9 cellular contexts compared by ENCODE assay signal in the genomic region with DNA sequence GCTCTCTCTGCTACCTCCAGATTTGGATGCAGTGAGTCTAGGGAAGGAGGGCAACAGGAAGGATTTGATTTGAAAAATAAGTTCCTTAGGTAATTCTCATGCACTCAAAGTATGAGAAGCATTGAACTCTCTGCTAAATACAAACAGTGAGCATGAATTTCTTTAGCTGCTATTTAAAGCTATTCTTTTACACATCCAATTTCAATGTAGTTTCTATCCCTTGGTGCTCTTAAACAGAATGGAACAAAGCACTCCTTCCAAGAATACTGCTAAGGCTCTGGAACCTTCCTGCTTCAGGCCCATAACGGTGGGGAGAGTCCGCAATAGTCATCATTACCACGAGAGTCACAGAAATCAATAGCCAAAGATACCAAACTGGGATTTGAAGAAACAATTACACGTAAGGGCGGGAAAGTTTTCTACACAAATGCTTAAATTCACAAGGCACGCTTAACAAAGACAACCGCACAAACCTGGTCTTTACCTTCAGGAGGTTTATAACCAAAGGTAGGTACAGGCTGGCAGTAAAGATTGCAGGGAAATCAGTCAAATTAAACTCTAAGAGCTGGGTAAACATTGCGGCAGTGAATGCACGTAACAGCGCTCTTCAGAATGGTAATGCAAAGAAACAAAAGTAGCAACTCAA.
DNase-seq lines count a peak whose midpoint lies in the region; ATAC-seq and TF ChIP-seq lines count a peak whose summit lies in the region.
"Had no signal": no experiment of that assay in that cellular context is flagged by ENCODE, and none has a peak within 500 bp of the region (broad histone marks: within the 10 kb centered on the region; RNA-seq: fewer than 3 reads in every experiment).

No MANE protein-coding gene starts in this region.

- ATAC-seq in GM23338 (no peak), body of pancreas (no peak), GM21529 (IDR thresholded peaks at IDR 0.05; ENCODE audit: unreplicated experiment) (no peak), HG03139 (IDR thresholded peaks at IDR 0.05; ENCODE audit: unreplicated experiment) (no peak), HG02884 (IDR thresholded peaks at IDR 0.05; ENCODE audit: unreplicated experiment) (no peak), HG03457 (IDR thresholded peaks at IDR 0.05; ENCODE audit: unreplicated experiment) (no peak)

- H3K4me1 ChIP-seq in ACC112 (ENCODE audit: control insufficient read depth, insufficient read depth, low read length, unreplicated experiment) (peaks cover 27% of the 10 kb centered on the region), GM23338 (ENCODE audit: insufficient read depth) (peaks cover 32% of the 10 kb centered on the region), body of pancreas (peaks cover 46% of the 10 kb centered on the region), muscle layer of duodenum (ENCODE audit: control insufficient read depth in 1 of 2, insufficient read depth in 2 of 2, low read length in 2 of 2) (peaks cover 19 to 26% of the 10 kb centered on the region in 2 donors)

- WGBS in body of pancreas, 2 donors = 16 to 21% methylated on average over 10 of the region's 10 CpGs

- peak overlapping the region; percentile 28 for H3K4me2 ChIP-seq in GM23338

- H3K27ac Mint-ChIP-seq in GM23338 = peak overlapping the region; percentile 92

- peak overlapping the region; percentile 18; the same call in 1 of the 3 replicates for H3K4me3 Mint-ChIP-seq in GM23338

- H3K79me2 ChIP-seq in ACC112 (ENCODE audit: control insufficient read depth, insufficient read depth, low read length, unreplicated experiment) = peaks cover 43% of the 10 kb centered on the region
- no peaks in the 10 kb centered on the region; the same call in 1 of the 2 replicates for H3K79me2 ChIP-seq in GM23338 (replicated peaks; ENCODE audit: insufficient read depth)

- no peaks in the 10 kb centered on the region for H3K9me3 Mint-ChIP-seq in GM23338

- H3K36me3 ChIP-seq in ACC112 (ENCODE audit: insufficient read depth, low read length) (no peaks in the 10 kb centered on the region), GM23338 (ENCODE audit: insufficient read depth) (no peaks in the 10 kb centered on the region), body of pancreas (replicated peaks in 1 of 2; ENCODE audit: insufficient read depth in 1 of 2, low read depth in 2 of 2) (no peaks in the 10 kb centered on the region), muscle layer of duodenum (ENCODE audit: control insufficient read depth in 1 of 2, insufficient read depth in 2 of 2, low read length in 2 of 2) (peaks cover 0 to 4% of the 10 kb centered on the region in 2 donors)

- H3K27me3 ChIP-seq in ACC112 (ENCODE audit: insufficient read depth, low read length) = no peaks in the 10 kb centered on the region
- no peaks in the 10 kb centered on the region for H3K27me3 ChIP-seq in GM23338 (ENCODE audit: insufficient read depth)
- H3K27me3 ChIP-seq in body of pancreas = no peaks in the 10 kb centered on the region
- no peaks in the 10 kb centered on the region for H3K27me3 ChIP-seq in muscle layer of duodenum (ENCODE audit: low read depth, low read length)

- no peaks in the 10 kb centered on the region for H4K20me1 ChIP-seq in GM23338 (replicated peaks; ENCODE audit: insufficient read depth)

- H3K4me3 ChIP-seq in ACC112 (ENCODE audit: low read depth, low read length) (peak overlapping the region; percentile 87), GM23338 (no peak overlapping the region), body of pancreas (peak overlapping the region in 1 of 2 donors; percentile 14), muscle layer of duodenum (ENCODE audit: low read depth in 1 of 2, low read length in 2 of 2) (peak overlapping the region; percentile 54 to 91)

- H3K27ac ChIP-seq in ACC112 (ENCODE audit: low read depth, low read length) (peak overlapping the region; percentile 99; the same call in 1 of the 2 replicates), GM23338 (ENCODE audit: low read depth) (no peak overlapping the region), body of pancreas (peak overlapping the region; percentile 20 to 97 (median 91)), muscle layer of duodenum (ENCODE audit: low read length) (peak overlapping the region; percentile 98)

- H3F3A ChIP-seq in GM23338 (replicated peaks; ENCODE audit: low read depth) = no peaks in the 10 kb centered on the region

- peak overlapping the region; percentile 24 for H2AFZ ChIP-seq in ACC112 (ENCODE audit: low read length, unreplicated experiment)
- H2AFZ ChIP-seq in GM23338 = no peak overlapping the region

- intact Hi-C loops in body of pancreas (cut with DNase I) = no loop called here

- DNase-seq in GM23338 (ENCODE audit: low spot score) (peak; percentile 12), body of pancreas (peak in 1 of 4 donors; percentile 19)
- DNase-seq: Kasumi-1 had no signal

- peaks cover 2% of the 10 kb centered on the region for H3K27me3 Mint-ChIP-seq in GM23338 (ENCODE audit: insufficient read depth, low read depth, poor library complexity)

- no peaks in the 10 kb centered on the region for H3K9me3 ChIP-seq in body of pancreas
- no peaks in the 10 kb centered on the region for H3K9me3 ChIP-seq in muscle layer of duodenum (ENCODE audit: control insufficient read depth in 1 of 2, low read length in 2 of 2)

- H3K9me2 ChIP-seq in GM23338 (ENCODE audit: insufficient read depth) = no peaks in the 10 kb centered on the region

- TF ChIP-seq POLR2A in body of pancreas (IDR thresholded peaks at IDR 0.05) = no peak

- no peaks in the 10 kb centered on the region for H3K36me3 Mint-ChIP-seq in GM23338 (ENCODE audit: low read depth)

- TF ChIP-seq CTCF in GM23338 (conservative IDR thresholded peaks at IDR 0.05; ENCODE audit: low read depth in 2 of 2) (no peak), body of pancreas (IDR thresholded peaks at IDR 0.05) (no peak)

- H3K4me1 Mint-ChIP-seq in GM23338 = peaks cover 29% of the 10 kb centered on the region

TF ChIP-seq in GM23338, 12 proteins besides CTCF, POLR2A, EP300 and RAD21:
- TF ChIP-seq, protein P1, sequence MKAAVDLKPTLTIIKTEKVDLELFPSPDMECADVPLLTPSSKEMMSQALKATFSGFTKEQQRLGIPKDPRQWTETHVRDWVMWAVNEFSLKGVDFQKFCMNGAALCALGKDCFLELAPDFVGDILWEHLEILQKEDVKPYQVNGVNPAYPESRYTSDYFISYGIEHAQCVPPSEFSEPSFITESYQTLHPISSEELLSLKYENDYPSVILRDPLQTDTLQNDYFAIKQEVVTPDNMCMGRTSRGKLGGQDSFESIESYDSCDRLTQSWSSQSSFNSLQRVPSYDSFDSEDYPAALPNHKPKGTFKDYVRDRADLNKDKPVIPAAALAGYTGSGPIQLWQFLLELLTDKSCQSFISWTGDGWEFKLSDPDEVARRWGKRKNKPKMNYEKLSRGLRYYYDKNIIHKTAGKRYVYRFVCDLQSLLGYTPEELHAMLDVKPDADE (IDR thresholded peaks at IDR 0.05) = no peak
- TF ChIP-seq JUNB (IDR thresholded peaks at IDR 0.05; ENCODE audit: unreplicated experiment) (no peak), EZH2 (IDR thresholded peaks at IDR 0.05; ENCODE audit: low read depth, unreplicated experiment) (no peak), POLR2AphosphoS5 (IDR thresholded peaks at IDR 0.05; ENCODE audit: low read depth) (no peak), ZNF114 (CRISPR knock-in tag; IDR thresholded peaks at IDR 0.05) (no peak)
- TF ChIP-seq, protein P2, sequence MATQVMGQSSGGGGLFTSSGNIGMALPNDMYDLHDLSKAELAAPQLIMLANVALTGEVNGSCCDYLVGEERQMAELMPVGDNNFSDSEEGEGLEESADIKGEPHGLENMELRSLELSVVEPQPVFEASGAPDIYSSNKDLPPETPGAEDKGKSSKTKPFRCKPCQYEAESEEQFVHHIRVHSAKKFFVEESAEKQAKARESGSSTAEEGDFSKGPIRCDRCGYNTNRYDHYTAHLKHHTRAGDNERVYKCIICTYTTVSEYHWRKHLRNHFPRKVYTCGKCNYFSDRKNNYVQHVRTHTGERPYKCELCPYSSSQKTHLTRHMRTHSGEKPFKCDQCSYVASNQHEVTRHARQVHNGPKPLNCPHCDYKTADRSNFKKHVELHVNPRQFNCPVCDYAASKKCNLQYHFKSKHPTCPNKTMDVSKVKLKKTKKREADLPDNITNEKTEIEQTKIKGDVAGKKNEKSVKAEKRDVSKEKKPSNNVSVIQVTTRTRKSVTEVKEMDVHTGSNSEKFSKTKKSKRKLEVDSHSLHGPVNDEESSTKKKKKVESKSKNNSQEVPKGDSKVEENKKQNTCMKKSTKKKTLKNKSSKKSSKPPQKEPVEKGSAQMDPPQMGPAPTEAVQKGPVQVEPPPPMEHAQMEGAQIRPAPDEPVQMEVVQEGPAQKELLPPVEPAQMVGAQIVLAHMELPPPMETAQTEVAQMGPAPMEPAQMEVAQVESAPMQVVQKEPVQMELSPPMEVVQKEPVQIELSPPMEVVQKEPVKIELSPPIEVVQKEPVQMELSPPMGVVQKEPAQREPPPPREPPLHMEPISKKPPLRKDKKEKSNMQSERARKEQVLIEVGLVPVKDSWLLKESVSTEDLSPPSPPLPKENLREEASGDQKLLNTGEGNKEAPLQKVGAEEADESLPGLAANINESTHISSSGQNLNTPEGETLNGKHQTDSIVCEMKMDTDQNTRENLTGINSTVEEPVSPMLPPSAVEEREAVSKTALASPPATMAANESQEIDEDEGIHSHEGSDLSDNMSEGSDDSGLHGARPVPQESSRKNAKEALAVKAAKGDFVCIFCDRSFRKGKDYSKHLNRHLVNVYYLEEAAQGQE (IDR thresholded peaks at IDR 0.05; ENCODE audit: unreplicated experiment) = no peak
